1 cellular context compared by ENCODE assay signal in the genomic region with DNA sequence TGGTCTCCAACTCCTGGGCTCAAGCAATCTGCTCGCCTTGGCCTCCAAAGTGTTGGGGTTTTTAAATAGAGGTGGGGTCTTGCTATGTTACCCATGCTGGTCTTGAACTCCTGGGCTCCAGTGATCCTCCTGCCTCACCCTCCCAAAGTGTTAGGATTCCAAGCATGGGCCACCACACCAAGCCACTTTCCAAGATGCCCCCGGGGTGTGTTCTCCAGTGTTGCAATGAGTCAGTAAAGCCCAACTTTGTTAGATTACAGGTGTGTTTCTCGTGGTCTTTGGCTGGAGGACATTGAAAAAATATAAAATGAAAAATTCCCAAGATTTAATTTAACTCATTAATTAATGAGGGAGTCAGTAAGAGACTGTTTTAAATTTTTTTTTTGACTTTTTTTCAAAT.
TF ChIP-seq lines count a peak whose summit lies in the region.

No MANE protein-coding gene starts in this region.

TF ChIP-seq in GM23338, 12 proteins besides CTCF, POLR2A, EP300 and RAD21:
- TF ChIP-seq CREB1 (CRISPR knock-in tag; IDR thresholded peaks at IDR 0.05; ENCODE audit: low read depth) (no peak), EZH2 (IDR thresholded peaks at IDR 0.05; ENCODE audit: low read depth, unreplicated experiment) (no peak)
- TF ChIP-seq, protein P1, sequence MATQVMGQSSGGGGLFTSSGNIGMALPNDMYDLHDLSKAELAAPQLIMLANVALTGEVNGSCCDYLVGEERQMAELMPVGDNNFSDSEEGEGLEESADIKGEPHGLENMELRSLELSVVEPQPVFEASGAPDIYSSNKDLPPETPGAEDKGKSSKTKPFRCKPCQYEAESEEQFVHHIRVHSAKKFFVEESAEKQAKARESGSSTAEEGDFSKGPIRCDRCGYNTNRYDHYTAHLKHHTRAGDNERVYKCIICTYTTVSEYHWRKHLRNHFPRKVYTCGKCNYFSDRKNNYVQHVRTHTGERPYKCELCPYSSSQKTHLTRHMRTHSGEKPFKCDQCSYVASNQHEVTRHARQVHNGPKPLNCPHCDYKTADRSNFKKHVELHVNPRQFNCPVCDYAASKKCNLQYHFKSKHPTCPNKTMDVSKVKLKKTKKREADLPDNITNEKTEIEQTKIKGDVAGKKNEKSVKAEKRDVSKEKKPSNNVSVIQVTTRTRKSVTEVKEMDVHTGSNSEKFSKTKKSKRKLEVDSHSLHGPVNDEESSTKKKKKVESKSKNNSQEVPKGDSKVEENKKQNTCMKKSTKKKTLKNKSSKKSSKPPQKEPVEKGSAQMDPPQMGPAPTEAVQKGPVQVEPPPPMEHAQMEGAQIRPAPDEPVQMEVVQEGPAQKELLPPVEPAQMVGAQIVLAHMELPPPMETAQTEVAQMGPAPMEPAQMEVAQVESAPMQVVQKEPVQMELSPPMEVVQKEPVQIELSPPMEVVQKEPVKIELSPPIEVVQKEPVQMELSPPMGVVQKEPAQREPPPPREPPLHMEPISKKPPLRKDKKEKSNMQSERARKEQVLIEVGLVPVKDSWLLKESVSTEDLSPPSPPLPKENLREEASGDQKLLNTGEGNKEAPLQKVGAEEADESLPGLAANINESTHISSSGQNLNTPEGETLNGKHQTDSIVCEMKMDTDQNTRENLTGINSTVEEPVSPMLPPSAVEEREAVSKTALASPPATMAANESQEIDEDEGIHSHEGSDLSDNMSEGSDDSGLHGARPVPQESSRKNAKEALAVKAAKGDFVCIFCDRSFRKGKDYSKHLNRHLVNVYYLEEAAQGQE (IDR thresholded peaks at IDR 0.05; ENCODE audit: unreplicated experiment) = no peak
- TF ChIP-seq, protein P2, sequence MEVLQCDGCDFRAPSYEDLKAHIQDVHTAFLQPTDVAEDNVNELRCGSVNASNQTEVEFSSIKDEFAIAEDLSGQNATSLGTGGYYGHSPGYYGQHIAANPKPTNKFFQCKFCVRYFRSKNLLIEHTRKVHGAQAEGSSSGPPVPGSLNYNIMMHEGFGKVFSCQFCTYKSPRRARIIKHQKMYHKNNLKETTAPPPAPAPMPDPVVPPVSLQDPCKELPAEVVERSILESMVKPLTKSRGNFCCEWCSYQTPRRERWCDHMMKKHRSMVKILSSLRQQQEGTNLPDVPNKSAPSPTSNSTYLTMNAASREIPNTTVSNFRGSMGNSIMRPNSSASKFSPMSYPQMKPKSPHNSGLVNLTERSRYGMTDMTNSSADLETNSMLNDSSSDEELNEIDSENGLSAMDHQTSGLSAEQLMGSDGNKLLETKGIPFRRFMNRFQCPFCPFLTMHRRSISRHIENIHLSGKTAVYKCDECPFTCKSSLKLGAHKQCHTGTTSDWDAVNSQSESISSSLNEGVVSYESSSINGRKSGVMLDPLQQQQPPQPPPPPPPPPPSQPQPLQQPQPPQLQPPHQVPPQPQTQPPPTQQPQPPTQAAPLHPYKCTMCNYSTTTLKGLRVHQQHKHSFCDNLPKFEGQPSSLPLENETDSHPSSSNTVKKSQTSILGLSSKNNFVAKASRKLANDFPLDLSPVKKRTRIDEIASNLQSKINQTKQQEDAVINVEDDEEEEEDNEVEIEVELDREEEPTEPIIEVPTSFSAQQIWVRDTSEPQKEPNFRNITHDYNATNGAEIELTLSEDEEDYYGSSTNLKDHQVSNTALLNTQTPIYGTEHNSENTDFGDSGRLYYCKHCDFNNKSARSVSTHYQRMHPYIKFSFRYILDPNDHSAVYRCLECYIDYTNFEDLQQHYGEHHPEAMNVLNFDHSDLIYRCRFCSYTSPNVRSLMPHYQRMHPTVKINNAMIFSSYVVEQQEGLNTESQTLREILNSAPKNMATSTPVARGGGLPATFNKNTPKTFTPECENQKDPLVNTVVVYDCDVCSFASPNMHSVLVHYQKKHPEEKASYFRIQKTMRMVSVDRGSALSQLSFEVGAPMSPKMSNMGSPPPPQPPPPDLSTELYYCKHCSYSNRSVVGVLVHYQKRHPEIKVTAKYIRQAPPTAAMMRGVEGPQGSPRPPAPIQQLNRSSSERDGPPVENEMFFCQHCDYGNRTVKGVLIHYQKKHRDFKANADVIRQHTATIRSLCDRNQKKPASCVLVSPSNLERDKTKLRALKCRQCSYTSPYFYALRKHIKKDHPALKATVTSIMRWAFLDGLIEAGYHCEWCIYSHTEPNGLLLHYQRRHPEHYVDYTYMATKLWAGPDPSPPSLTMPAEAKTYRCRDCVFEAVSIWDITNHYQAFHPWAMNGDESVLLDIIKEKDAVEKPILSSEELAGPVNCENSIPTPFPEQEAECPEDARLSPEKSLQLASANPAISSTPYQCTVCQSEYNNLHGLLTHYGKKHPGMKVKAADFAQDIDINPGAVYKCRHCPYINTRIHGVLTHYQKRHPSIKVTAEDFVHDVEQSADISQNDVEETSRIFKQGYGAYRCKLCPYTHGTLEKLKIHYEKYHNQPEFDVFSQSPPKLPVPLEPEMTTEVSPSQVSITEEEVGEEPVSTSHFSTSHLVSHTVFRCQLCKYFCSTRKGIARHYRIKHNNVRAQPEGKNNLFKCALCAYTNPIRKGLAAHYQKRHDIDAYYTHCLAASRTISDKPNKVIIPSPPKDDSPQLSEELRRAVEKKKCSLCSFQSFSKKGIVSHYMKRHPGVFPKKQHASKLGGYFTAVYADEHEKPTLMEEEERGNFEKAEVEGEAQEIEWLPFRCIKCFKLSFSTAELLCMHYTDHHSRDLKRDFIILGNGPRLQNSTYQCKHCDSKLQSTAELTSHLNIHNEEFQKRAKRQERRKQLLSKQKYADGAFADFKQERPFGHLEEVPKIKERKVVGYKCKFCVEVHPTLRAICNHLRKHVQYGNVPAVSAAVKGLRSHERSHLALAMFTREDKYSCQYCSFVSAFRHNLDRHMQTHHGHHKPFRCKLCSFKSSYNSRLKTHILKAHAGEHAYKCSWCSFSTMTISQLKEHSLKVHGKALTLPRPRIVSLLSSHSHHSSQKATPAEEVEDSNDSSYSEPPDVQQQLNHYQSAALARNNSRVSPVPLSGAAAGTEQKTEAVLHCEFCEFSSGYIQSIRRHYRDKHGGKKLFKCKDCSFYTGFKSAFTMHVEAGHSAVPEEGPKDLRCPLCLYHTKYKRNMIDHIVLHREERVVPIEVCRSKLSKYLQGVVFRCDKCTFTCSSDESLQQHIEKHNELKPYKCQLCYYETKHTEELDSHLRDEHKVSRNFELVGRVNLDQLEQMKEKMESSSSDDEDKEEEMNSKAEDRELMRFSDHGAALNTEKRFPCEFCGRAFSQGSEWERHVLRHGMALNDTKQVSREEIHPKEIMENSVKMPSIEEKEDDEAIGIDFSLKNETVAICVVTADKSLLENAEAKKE (CRISPR knock-in tag; IDR thresholded peaks at IDR 0.05) = no peak
